Comparison of ENCODE assay signal across 9 cellular contexts in genomic region chr12:64673490-64674169, GRCh38.
DNase-seq lines count a peak whose midpoint lies in the region; ATAC-seq, FAIRE-seq and TF ChIP-seq lines count a peak whose summit lies in the region.
"Had no signal": no experiment of that assay in that cellular context is flagged by ENCODE, and none has a peak within 500 bp of the region (broad histone marks: within the 10 kb centered on the region; RNA-seq: fewer than 3 reads in every experiment).

No MANE protein-coding gene starts in this region.

- H3K79me2 ChIP-seq in K562 (ENCODE audit: control insufficient read depth, insufficient read depth, low read length) (peaks cover 86% of the 10 kb centered on the region), neural progenitor cell (ENCODE audit: low read depth) (peaks cover 30% of the 10 kb centered on the region)

- H3K27ac ChIP-seq in K562 (ENCODE audit: extremely low read depth, low read depth, low read length), result peak overlapping the region; percentile 82
- H3K27ac ChIP-seq in neural progenitor cell, result no peak overlapping the region

- CTCF ChIA-PET in K562 (lab: Yijun Ruan, JAX; ENCODE audit: low intra/inter-chr PET ratio), result no interaction called here

- TF ChIP-seq CTCF in K562 (IDR thresholded peaks at IDR 0.05 in 2 of 3, conservative IDR thresholded peaks at IDR 0.05 in 1 of 3; ENCODE audit: insufficient read depth in 2 of 3, low read depth in 1 of 3, low read length in 3 of 3) (no peak), neural progenitor cell (IDR thresholded peaks at IDR 0.05) (no peak)

- H4K20me1 ChIP-seq in K562 (replicated peaks; ENCODE audit: control insufficient read depth, insufficient read depth, low read length) (no peaks in the 10 kb centered on the region), neural progenitor cell (ENCODE audit: low read depth) (peaks cover 73% of the 10 kb centered on the region)

- POLR2A ChIA-PET in K562 (lab: Yijun Ruan, JAX), result interaction anchor here (0.8 to 1.2 kb wide), 3 partner anchors 14 to 270 kb away, joined by 3 read pairs; partner anchors contain the start of gene XPOT

- peak overlapping the region; percentile 83 for H3K27ac Mint-ChIP-seq in neural progenitor cell

- H3K4me1 Mint-ChIP-seq in neural progenitor cell, result peaks cover 59% of the 10 kb centered on the region

- no TSS peak for BruUV-seq in K562 (replicated peaks; lab: Mats Ljungman, UMichigan)

- FAIRE-seq in K562 (lab: Jason Lieb, UNC), result no peak
- FAIRE-seq: kidney had no signal

- no peak overlapping the region for H3K4me3 Mint-ChIP-seq in neural progenitor cell

- no peak for TF ChIP-seq POLR2A in K562 (conservative IDR thresholded peaks at IDR 0.05)

- H2AFZ ChIP-seq in K562 (ENCODE audit: low read depth, low read length) (no peak overlapping the region), neural progenitor cell (replicated peaks) (no peak overlapping the region)

- H3K27me3 Mint-ChIP-seq in neural progenitor cell (ENCODE audit: insufficient read depth, low read depth), result peaks cover 2% of the 10 kb centered on the region

- no peaks in the 10 kb centered on the region for H3K9me1 ChIP-seq in K562 (ENCODE audit: control insufficient read depth, insufficient read depth, low read length)

- no peak overlapping the region for H3K4me3 ChIP-seq in K562
- no peak overlapping the region for H3K4me3 ChIP-seq in neural progenitor cell

- no peaks in the 10 kb centered on the region for H3K9me3 ChIP-seq in K562 (replicated peaks; ENCODE audit: control insufficient read depth, insufficient read depth, low read depth, low read length)
- no peaks in the 10 kb centered on the region for H3K9me3 ChIP-seq in neural progenitor cell (ENCODE audit: low read depth)

- ATAC-seq in K562 (no peak), GM21367 (IDR thresholded peaks at IDR 0.05; ENCODE audit: unreplicated experiment) (no peak)

- H3K4me1 ChIP-seq in K562 (replicated peaks in 1 of 2; ENCODE audit: control insufficient read depth in 2 of 2, insufficient read depth in 2 of 2, low read length in 2 of 2), result peaks cover 29 to 59% of the 10 kb centered on the region in 2 experiments
- peaks cover 20% of the 10 kb centered on the region for H3K4me1 ChIP-seq in neural progenitor cell

- H3F3A ChIP-seq in neural progenitor cell (ENCODE audit: low read depth), result peaks cover 7% of the 10 kb centered on the region

- 64% methylated on average over 9 of the region's 9 CpGs for WGBS in K562 (ENCODE audit: insufficient coverage, low coverage, missing lambda C conversion rate)

- no peaks in the 10 kb centered on the region for H3K36me3 Mint-ChIP-seq in neural progenitor cell

- H3K9me3 Mint-ChIP-seq in neural progenitor cell, result no peaks in the 10 kb centered on the region

- H3K27me3 ChIP-seq in K562 (ENCODE audit: control insufficient read depth in 2 of 2, insufficient read depth in 2 of 2, low read length in 2 of 2), result no peaks in the 10 kb centered on the region
- no peaks in the 10 kb centered on the region for H3K27me3 ChIP-seq in neural progenitor cell

- intact Hi-C loops in K562 (cut with micrococcal nuclease), result loop anchor here (2.0 kb wide), 1 partner anchor 65 kb away; no protein-coding TSS in a partner anchor

- H3K4me2 ChIP-seq in K562 (ENCODE audit: insufficient read depth, low read length) (peak overlapping the region; percentile 66), neural progenitor cell (peak overlapping the region; percentile 28)

- peak overlapping the region in 1 of 2 experiments; percentile 49; a peak in 3 of 4 replicates for H3K9ac ChIP-seq in K562 (ENCODE audit: insufficient read depth in 1 of 2, low read depth in 2 of 2, low read length in 2 of 2)
- H3K9ac ChIP-seq in neural progenitor cell, result no peak overlapping the region

- no peak for TF ChIP-seq EP300 in K562 (IDR thresholded peaks at IDR 0.05; ENCODE audit: low read length)

- TF ChIP-seq RAD21 in K562 (CRISPR knock-in tag; conservative IDR thresholded peaks at IDR 0.05 in 1 of 2, IDR thresholded peaks at IDR 0.05 in 1 of 2), result no peak

- DNase-seq in DMS 273 (lab: John Stamatoyannopoulos, UW; ENCODE audit: unreplicated experiment) (peak; percentile 62), NCI-H2081 treated with DMSO at 0.1 percent for 48 hours (lab: John Stamatoyannopoulos, UW) (peak; percentile 81), K562 (ENCODE audit: extremely low read depth in 1 of 4, low spot score in 3 of 4) (no peak), neural progenitor cell (ENCODE audit: low spot score) (peak; percentile 58), midbrain (lab: John Stamatoyannopoulos, UW) (no peak), DMS114 treated with DMSO at 0.1 percent for 48 hours (lab: John Stamatoyannopoulos, UW; ENCODE audit: unreplicated experiment) (no peak), activated gamma-delta T cell treated with Interleukin-2 at 50 U/mL for 16 hours (no peak)

- in situ Hi-C loops in K562 (cut with MboI), result no loop called here

- H3K36me3 ChIP-seq in K562 (ENCODE audit: control insufficient read depth, insufficient read depth, low read length) (peaks cover 6% of the 10 kb centered on the region; the same call in 1 of the 3 replicates), neural progenitor cell (no peaks in the 10 kb centered on the region)

TF ChIP-seq in K562, 482 proteins besides CTCF, POLR2A, EP300 and RAD21:
- peak in 1 of 2 experiments; percentile 10; a peak in 1 of 4 replicates for TF ChIP-seq ZNF639 (CRISPR knock-in tag; conservative IDR thresholded peaks at IDR 0.05 in 1 of 2, IDR thresholded peaks at IDR 0.05 in 1 of 2)
- TF ChIP-seq DMBX1 (CRISPR knock-in tag; IDR thresholded peaks at IDR 0.05; ENCODE audit: borderline replicate concordance), result peak; percentile 17; the same call in 1 of the 2 replicates
- TF ChIP-seq ZNF175 (CRISPR knock-in tag; IDR thresholded peaks at IDR 0.05; ENCODE audit: low read depth), result peak; percentile 68; the same call in 1 of the 2 replicates
- TF ChIP-seq NEUROD1 (IDR thresholded peaks at IDR 0.05; ENCODE audit: borderline replicate concordance, low read depth, low read length, partially characterized antibody), result no peak
- 0 out of 2 replicates have a peak, but pooled peaks have one; percentile 12 for TF ChIP-seq GTF2A2 (tag; IDR thresholded peaks at IDR 0.05)
TF ChIP-seq in K562: peak in this region for 4.

Comparison
In these comparisons a context has a peak if more than half of its experiments do, and no peak if none do; other contexts are left out.
1. DNase-seq: peak in DMS 273 (single experiment), NCI-H2081 treated with DMSO at 0.1 percent for 48 hours (single experiment) and neural progenitor cell (single experiment); none in K562 (0 of 4), midbrain (single experiment), DMS114 treated with DMSO at 0.1 percent for 48 hours (single experiment) and activated gamma-delta T cell treated with Interleukin-2 at 50 U/mL for 16 hours (single experiment).